9 cellular contexts compared by ENCODE assay signal in genomic region chr6:84575264-84575663, GRCh38.
DNase-seq lines count a peak whose midpoint lies in the region; ATAC-seq, FAIRE-seq and TF ChIP-seq lines count a peak whose summit lies in the region.
"Had no signal": no experiment of that assay in that cellular context is flagged by ENCODE, and none has a peak within 500 bp of the region (broad histone marks: within the 10 kb centered on the region; RNA-seq: fewer than 3 reads in every experiment).

No MANE protein-coding gene starts in this region.

- no peaks in the 10 kb centered on the region for H3K4me1 Mint-ChIP-seq in activated naive CD8-positive, alpha-beta T cell treated with anti-CD3 and anti-CD28 coated beads, Interleukin-2, amount 50 U/mL, for 24 hours

- WGBS in pancreas, 2 donors: 42 to 50% methylated on average over 1 of the region's 1 CpG

- no peaks in the 10 kb centered on the region for H3K36me3 Mint-ChIP-seq in activated naive CD8-positive, alpha-beta T cell treated with anti-CD3 and anti-CD28 coated beads, Interleukin-2, amount 50 U/mL, for 24 hours (ENCODE audit: low read depth)

- peaks cover 11% of the 10 kb centered on the region for H3K9me3 Mint-ChIP-seq in activated naive CD8-positive, alpha-beta T cell treated with anti-CD3 and anti-CD28 coated beads, Interleukin-2, amount 50 U/mL, for 24 hours

- no peak overlapping the region for H3K4me3 Mint-ChIP-seq in activated naive CD8-positive, alpha-beta T cell treated with anti-CD3 and anti-CD28 coated beads, Interleukin-2, amount 50 U/mL, for 24 hours

- no peaks in the 10 kb centered on the region for H3K27me3 Mint-ChIP-seq in activated naive CD8-positive, alpha-beta T cell treated with anti-CD3 and anti-CD28 coated beads, Interleukin-2, amount 50 U/mL, for 24 hours

- no peaks in the 10 kb centered on the region for H3K4me1 ChIP-seq in pancreas
- no peaks in the 10 kb centered on the region for H3K4me1 ChIP-seq in mucosa of descending colon (ENCODE audit: low read depth)

- H3K36me3 ChIP-seq in pancreas: no peaks in the 10 kb centered on the region
- H3K36me3 ChIP-seq in mucosa of descending colon (ENCODE audit: low read depth): no peaks in the 10 kb centered on the region

- TF ChIP-seq CTCF in pancreas (IDR thresholded peaks at IDR 0.05) (no peak), mucosa of descending colon (IDR thresholded peaks at IDR 0.05) (no peak)

- intact Hi-C loops in pancreas (cut with DNase I): no loop called here
- intact Hi-C loops in mucosa of descending colon (cut with DNase I, micrococcal nuclease): no loop called here

- H3K27ac Mint-ChIP-seq in activated naive CD8-positive, alpha-beta T cell treated with anti-CD3 and anti-CD28 coated beads, Interleukin-2, amount 50 U/mL, for 24 hours: no peak overlapping the region

- no peak overlapping the region for H3K27ac ChIP-seq in pancreas

- no peak for FAIRE-seq in pancreas (lab: Jason Lieb, UNC)
- FAIRE-seq: G401.6 had no signal

- H3K4me3 ChIP-seq in pancreas (no peak overlapping the region), mucosa of descending colon (no peak overlapping the region)

- DNase-seq in EH (ENCODE audit: low read depth) (peak; percentile 87), pancreas (no peak), mucosa of descending colon (no peak)
- DNase-seq in activated naive CD8-positive, alpha-beta T cell treated with anti-CD3 and anti-CD28 coated beads, Interleukin-2, amount 50 U/mL, for 24 hours: no peak
- DNase-seq in stimulated activated CD8-positive, alpha-beta memory T cell treated with anti-CD3 and anti-CD28 coated beads, Interleukin-4, amount 100 ng/mL, for 48 hours: no peak
- no peak for DNase-seq in activated naive CD4-positive, alpha-beta T cell (lab: John Stamatoyannopoulos, UW)

- H3K9me3 ChIP-seq in pancreas (no peaks in the 10 kb centered on the region), mucosa of descending colon (no peaks in the 10 kb centered on the region)

- no peaks in the 10 kb centered on the region for H3K27me3 ChIP-seq in pancreas

- ATAC-seq in GM21423 (IDR thresholded peaks at IDR 0.05; ENCODE audit: unreplicated experiment): peak; percentile 98
- peak; percentile 100 for ATAC-seq in HG03432 (IDR thresholded peaks at IDR 0.05; ENCODE audit: unreplicated experiment)
- ATAC-seq in activated naive CD8-positive, alpha-beta T cell treated with anti-CD3 and anti-CD28 coated beads, Interleukin-2, amount 50 U/mL, for 24 hours: peak; percentile 61
- no peak for ATAC-seq in pancreas
- no peak for ATAC-seq in mucosa of descending colon

Comparison
In these comparisons a context has a peak if more than half of its experiments do, and no peak if none do; other contexts are left out.
1. ATAC-seq: peak in GM21423 (single experiment), HG03432 (single experiment) and activated naive CD8-positive, alpha-beta T cell treated with anti-CD3 and anti-CD28 coated beads, Interleukin-2, amount 50 U/mL, for 24 hours (single experiment); none in pancreas (0 of 4) and mucosa of descending colon (single experiment).